ENCODE assay signal across 9 cellular contexts in the genomic region with DNA sequence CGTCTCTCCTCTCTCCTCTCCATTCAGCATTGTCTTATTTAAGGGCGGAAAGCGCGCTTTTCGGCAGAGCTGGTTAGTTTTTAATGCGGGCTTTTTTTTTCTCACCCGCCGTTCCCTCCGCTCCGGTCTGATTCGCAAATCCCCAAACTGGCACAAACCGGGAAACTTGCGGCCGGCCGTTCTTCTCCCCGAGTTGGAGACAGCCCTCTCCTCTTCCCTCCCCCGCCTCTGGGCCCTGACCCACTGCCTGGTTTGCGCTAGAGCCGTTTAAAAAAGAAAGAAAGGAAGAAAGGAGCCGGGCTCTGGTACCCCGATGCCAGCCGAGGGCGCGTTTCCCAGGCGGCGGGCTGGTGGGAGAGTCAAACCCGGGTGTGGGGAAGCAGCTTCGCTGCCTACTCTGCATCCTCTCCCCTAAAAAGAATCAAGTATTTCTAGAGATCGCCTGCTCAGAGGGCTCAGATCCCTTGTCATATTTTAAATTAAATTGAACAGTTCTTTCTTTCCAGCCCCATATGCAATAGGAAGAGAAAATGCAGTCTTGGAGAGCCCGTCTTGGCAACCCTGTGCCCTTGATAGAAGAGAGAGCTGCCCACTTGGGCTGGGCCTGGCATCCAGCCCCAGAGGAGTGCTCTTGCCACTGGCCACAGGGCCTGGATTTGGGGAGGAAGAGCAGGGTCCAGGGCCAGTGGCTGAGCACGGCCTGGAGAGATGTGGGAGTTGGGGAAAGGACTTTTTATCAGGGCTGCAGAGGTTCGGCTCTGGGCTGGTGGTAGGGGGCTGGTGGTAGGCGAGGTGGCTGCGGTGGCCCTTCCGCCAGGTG. TPM values are rescaled to one million over a fixed set of nuclear protein-coding genes. Genes with fewer than 3 reads are reported as not detected.
DNase-seq lines count a peak whose midpoint lies in the region; ATAC-seq and TF ChIP-seq lines count a peak whose summit lies in the region.
"Had no signal": no experiment of that assay in that cellular context is flagged by ENCODE, and none has a peak within 500 bp of the region (broad histone marks: within the 10 kb centered on the region; RNA-seq: fewer than 3 reads in every experiment).

No MANE protein-coding gene starts in this region.

- no peak overlapping the region for H3K9ac ChIP-seq in H9 (ENCODE audit: extremely low read depth, insufficient read length, low read length)

- H3K4me3 ChIP-seq in right cardiac atrium (ENCODE audit: low read length), result peak overlapping the region; percentile 43

- peaks cover 34 to 76% of the 10 kb centered on the region in 2 experiments for H3K4me1 Mint-ChIP-seq in H9
- peaks cover 20% of the 10 kb centered on the region for H3K4me1 Mint-ChIP-seq in activated naive CD8-positive, alpha-beta T cell (ENCODE audit: low read depth)
- H3K4me1 Mint-ChIP-seq in stimulated activated effector memory CD8-positive, alpha-beta T cell treated with anti-CD3 and anti-CD28 coated beads, Interleukin-12 subunit alpha, Interleukin-12 subunit beta, amount 100 ng/mL, for 72 hours, result peaks cover 35% of the 10 kb centered on the region

- H2AK5ac ChIP-seq in H9 (ENCODE audit: insufficient read length, low read length), result no peak overlapping the region

- WGBS in H9 (ENCODE audit: extremely low coverage, insufficient read length, low lambda C conversion rate), result no CpG with 5 or more reads among the region's 35 CpGs
- WGBS in right cardiac atrium, result 43% methylated on average over 35 of the region's 35 CpGs

- H3K4ac ChIP-seq in H9 (ENCODE audit: low read depth, low read length), result no peak overlapping the region

- ATAC-seq in right cardiac atrium (no peak), GM21737 (IDR thresholded peaks at IDR 0.05; ENCODE audit: unreplicated experiment) (no peak), HG03045 (IDR thresholded peaks at IDR 0.05; ENCODE audit: unreplicated experiment) (no peak)
- no peak for ATAC-seq in stimulated activated effector memory CD8-positive, alpha-beta T cell treated with anti-CD3 and anti-CD28 coated beads, Interleukin-12 subunit alpha, Interleukin-12 subunit beta, amount 100 ng/mL, for 72 hours

- H3K9me3 ChIP-seq in H9 (ENCODE audit: control insufficient read depth, low read depth, low read length) (no peaks in the 10 kb centered on the region), right cardiac atrium (ENCODE audit: control insufficient read depth, low read length) (no peaks in the 10 kb centered on the region)

- H3K4me1 ChIP-seq in H9 (ENCODE audit: insufficient read depth, low read length), result peaks cover 6% of the 10 kb centered on the region; the same call in 1 of the 2 replicates
- peaks cover 20% of the 10 kb centered on the region for H3K4me1 ChIP-seq in right cardiac atrium (ENCODE audit: control insufficient read depth, insufficient read depth, low read length)

- no peak overlapping the region for H4K8ac ChIP-seq in H9 (replicated peaks; ENCODE audit: insufficient read length, low read depth, low read length)

- DNase-seq in H9, result peak; percentile 64
- peak in 2 of 3 donors; percentile 66 to 74 for DNase-seq in right cardiac atrium
- no peak for DNase-seq in stimulated activated effector memory CD8-positive, alpha-beta T cell treated with anti-CD3 and anti-CD28 coated beads, Interleukin-12 subunit alpha, Interleukin-12 subunit beta, amount 100 ng/mL, for 72 hours (ENCODE audit: low spot score in 2 of 2)
- no peak for DNase-seq in GM19240 (ENCODE audit: insufficient read length, low spot score)
- DNase-seq in kidney tubule cell (ENCODE audit: low spot score), result no peak
- DNase-seq: NCI-H2029 had no signal

- H3K27me3 ChIP-seq in H9 (ENCODE audit: insufficient read depth, low read length) (peaks cover 96% of the 10 kb centered on the region), right cardiac atrium (ENCODE audit: control insufficient read depth, insufficient read depth) (no peaks in the 10 kb centered on the region)

- H3K9me3 Mint-ChIP-seq in H9, result peaks cover 4 to 11% of the 10 kb centered on the region in 2 experiments
- H3K9me3 Mint-ChIP-seq in activated naive CD8-positive, alpha-beta T cell (ENCODE audit: low read depth), result no peaks in the 10 kb centered on the region
- H3K9me3 Mint-ChIP-seq in stimulated activated effector memory CD8-positive, alpha-beta T cell treated with anti-CD3 and anti-CD28 coated beads, Interleukin-12 subunit alpha, Interleukin-12 subunit beta, amount 100 ng/mL, for 72 hours, result no peaks in the 10 kb centered on the region

- H3K27ac ChIP-seq in H9 (ENCODE audit: insufficient read length, low read depth, low read length) (no peak overlapping the region), right cardiac atrium (ENCODE audit: low read length) (peak overlapping the region; percentile 72)

- H3K4me3 Mint-ChIP-seq in H9, result peak overlapping the region in 1 of 2 experiments; percentile 46; a peak in 3 of 5 replicates
- peak overlapping the region; percentile 88 for H3K4me3 Mint-ChIP-seq in activated naive CD8-positive, alpha-beta T cell
- peak overlapping the region; percentile 80 for H3K4me3 Mint-ChIP-seq in stimulated activated effector memory CD8-positive, alpha-beta T cell treated with anti-CD3 and anti-CD28 coated beads, Interleukin-12 subunit alpha, Interleukin-12 subunit beta, amount 100 ng/mL, for 72 hours

- peak overlapping the region; percentile 12 for H3K4me2 ChIP-seq in H9 (ENCODE audit: insufficient read depth, insufficient read length, low read length)

- H3K36me3 Mint-ChIP-seq in H9 (ENCODE audit: insufficient read depth in 1 of 3, low read depth in 3 of 3), result no peaks in the 10 kb centered on the region
- H3K36me3 Mint-ChIP-seq in activated naive CD8-positive, alpha-beta T cell, result no peaks in the 10 kb centered on the region
- H3K36me3 Mint-ChIP-seq in stimulated activated effector memory CD8-positive, alpha-beta T cell treated with anti-CD3 and anti-CD28 coated beads, Interleukin-12 subunit alpha, Interleukin-12 subunit beta, amount 100 ng/mL, for 72 hours, result peaks cover 4% of the 10 kb centered on the region

- H4K20me1 ChIP-seq in H9 (ENCODE audit: control insufficient read depth, insufficient read depth, insufficient read length), result peaks cover 2% of the 10 kb centered on the region

- H3K14ac ChIP-seq in H9 (ENCODE audit: insufficient read depth, low read length), result no peak overlapping the region

- H2BK20ac ChIP-seq in H9 (ENCODE audit: low read depth, low read length, poor library complexity, severe bottlenecking), result no peak overlapping the region

- TF ChIP-seq CTCF in H9 (conservative IDR thresholded peaks at IDR 0.05), result no peak

- no peak overlapping the region for H3K27ac Mint-ChIP-seq in H9
- H3K27ac Mint-ChIP-seq in activated naive CD8-positive, alpha-beta T cell, result peak overlapping the region; percentile 85
- no peak overlapping the region for H3K27ac Mint-ChIP-seq in stimulated activated effector memory CD8-positive, alpha-beta T cell treated with anti-CD3 and anti-CD28 coated beads, Interleukin-12 subunit alpha, Interleukin-12 subunit beta, amount 100 ng/mL, for 72 hours

- no peaks in the 10 kb centered on the region for H3K79me2 ChIP-seq in H9 (ENCODE audit: insufficient read depth, low read length)

- H3K23me2 ChIP-seq in H9 (ENCODE audit: insufficient read length, low read depth, low read length, poor library complexity, severe bottlenecking), result peaks cover 5% of the 10 kb centered on the region

- H2BK15ac ChIP-seq in H9 (ENCODE audit: low read depth, low read length), result no peak overlapping the region

- H3K23ac ChIP-seq in H9 (ENCODE audit: insufficient read length, low read depth, low read length), result no peak overlapping the region

- H2BK12ac ChIP-seq in H9 (ENCODE audit: insufficient read length, low read depth, low read length), result no peak overlapping the region

- H2AFZ ChIP-seq in H9 (ENCODE audit: low read length), result no peak overlapping the region

- H3K56ac ChIP-seq in H9 (ENCODE audit: insufficient read length, low read depth, low read length), result no peak overlapping the region

- intact Hi-C loops in right cardiac atrium (cut with DNase I), result no loop called here

- no peak overlapping the region for H4K91ac ChIP-seq in H9 (ENCODE audit: insufficient read length, low read depth, low read length)

- no peak overlapping the region for H4K5ac ChIP-seq in H9 (ENCODE audit: insufficient read length, low read depth, low read length)

- H3T11ph ChIP-seq in H9 (ENCODE audit: low read length), result no peak overlapping the region

- peaks cover 100% of the 10 kb centered on the region for H3K27me3 Mint-ChIP-seq in H9 (ENCODE audit: low read depth)
- H3K27me3 Mint-ChIP-seq in activated naive CD8-positive, alpha-beta T cell, result peaks cover 24% of the 10 kb centered on the region

- H2BK120ac ChIP-seq in H9 (ENCODE audit: low read depth, low read length, poor library complexity, severe bottlenecking), result no peak overlapping the region

- no peak overlapping the region for H3K18ac ChIP-seq in H9 (ENCODE audit: insufficient read length, low read depth, low read length)

- H2BK5ac ChIP-seq in H9 (ENCODE audit: insufficient read length, low read length), result no peak overlapping the region

- H3K79me1 ChIP-seq in H9 (ENCODE audit: insufficient read depth, low read depth, low read length, poor library complexity, severe bottlenecking), result no peaks in the 10 kb centered on the region

RNA-seq across cellular contexts. Expression of a gene that starts 19.0 kb away (rescaled TPM):
- total RNA-seq in H9 (2021), result 0.20 and 0.31 TPM in 2 replicates
- 100 to 1,000 TPM; 123 to 168 (median 156) TPM for total RNA-seq in right cardiac atrium
- 67.4 TPM for polyA plus RNA-seq in right cardiac atrium

RNA-seq across cellular contexts. Expression of a gene that starts 44.9 kb away (rescaled TPM):
- total RNA-seq in H9 (2021) (0.11 and 0.13 TPM in 2 replicates), right cardiac atrium (10 to 100 TPM in 2 of 4 donors, 1 to 10 TPM in 2; 5.0 to 13.8 (median 11.1) TPM)
- 7.0 TPM for polyA plus RNA-seq in right cardiac atrium

RNA-seq across cellular contexts. Expression of a gene that starts 57.3 kb away (rescaled TPM):
- total RNA-seq in H9 (2021) (44.5 and 45.6 TPM in 2 replicates), right cardiac atrium (10 to 100 TPM; 24.3 to 33.2 (median 29.1) TPM)
- polyA plus RNA-seq in right cardiac atrium, result 64.5 TPM

Comparison
In these comparisons a context has a peak if more than half of its experiments do, and no peak if none do; other contexts are left out.
1. DNase-seq: peak in H9 (single experiment) and right cardiac atrium (2 of 3); none in stimulated activated effector memory CD8-positive, alpha-beta T cell treated with anti-CD3 and anti-CD28 coated beads, Interleukin-12 subunit alpha, Interleukin-12 subunit beta, amount 100 ng/mL, for 72 hours (0 of 2), GM19240 (single experiment) and kidney tubule cell (single experiment).
2. RNA of a gene that starts 19.0 kb away (total RNA-seq): 123 to 168 TPM in right cardiac atrium; 0.20 to 0.31 TPM in H9; every median in the first group is over 10 times any median in the second.